Comparison of ENCODE assay signal across 35 cellular contexts in genomic region chr4:79918292-79918691, GRCh38.
"Had no signal": no experiment of that assay in that cellular context is flagged by ENCODE, and none has a peak within 500 bp of the region (broad histone marks: within the 10 kb centered on the region; RNA-seq: fewer than 3 reads in every experiment).

No MANE protein-coding gene starts in this region.

- H3K4me3 ChIP-seq: MG63 had no signal

- H3K36me3 ChIP-seq: MG63 had no signal

- H3K27me3 ChIP-seq: MG63 had no signal

- DNase-seq: Karpas-422, Kasumi-1, MG63, MM.1S, MV-4-11, NCI-H1048, NCI-H1092, NCI-H1092 treated with DMSO at 0.1 percent for 48 hours, NCI-H1105, NCI-H1105 treated with DMSO at 0.1 percent for 48 hours, NCI-H1417, NCI-H1417 treated with DMSO at 0.1 percent for 48 hours, NCI-H1436, NCI-H1436 treated with DMSO at 0.1 percent for 48 hours, NCI-H146, NCI-H1694, NCI-H1694 treated with DMSO at 0.1 percent for 48 hours, NCI-H187, NCI-H187 treated with DMSO at 0.1 percent for 48 hours, NCI-H1930, NCI-H2029, NCI-H2029 treated with DMSO at 0.1 percent for 48 hours, NCI-H2081, NCI-H2081 treated with DMSO at 0.1 percent for 48 hours, NCI-H2107, NCI-H2171, NCI-H2171 treated with DMSO at 0.1 percent for 48 hours, NCI-H226, NCI-H345, NCI-H446, NCI-H446 treated with DMSO at 0.1 percent for 48 hours, NCI-H510A, NCI-H510A treated with DMSO at 0.1 percent for 48 hours, NCI-H524, NCI-H524 treated with DMSO at 0.1 percent for 48 hours had no signal

- H3K9me3 ChIP-seq: MG63 had no signal
